Comparison of ENCODE assay signal across 1 cellular context in genomic region chr18:15198116-15198389, GRCh38.
TF ChIP-seq lines count a peak whose summit lies in the region.

No MANE protein-coding gene starts in this region.

TF ChIP-seq in SK-N-SH treated with all-trans-retinoic acid at 6 μM for 48 hours, 23 proteins besides CTCF, POLR2A, EP300 and RAD21 (continued from another document):
- no peak for TF ChIP-seq TOX (CRISPR knock-in tag; IDR thresholded peaks at IDR 0.05; ENCODE audit: borderline replicate concordance)
- TF ChIP-seq BACH2 (CRISPR knock-in tag; IDR thresholded peaks at IDR 0.05; ENCODE audit: borderline replicate concordance) = no peak
- TF ChIP-seq CREB5 (CRISPR knock-in tag; IDR thresholded peaks at IDR 0.05; ENCODE audit: low read depth) = no peak
- TF ChIP-seq TCF4 (CRISPR knock-in tag; IDR thresholded peaks at IDR 0.05; ENCODE audit: borderline replicate concordance) = no peak
- no peak for TF ChIP-seq ARNTL (CRISPR knock-in tag; IDR thresholded peaks at IDR 0.05; ENCODE audit: borderline replicate concordance, low read depth)
- no peak for TF ChIP-seq SNAI2 (CRISPR knock-in tag; IDR thresholded peaks at IDR 0.05)
- TF ChIP-seq ESRRG (CRISPR knock-in tag; IDR thresholded peaks at IDR 0.05) = no peak
- no peak for TF ChIP-seq ZFP30 (CRISPR knock-in tag; IDR thresholded peaks at IDR 0.05)
